8 cellular contexts compared by ENCODE assay signal in the genomic region with DNA sequence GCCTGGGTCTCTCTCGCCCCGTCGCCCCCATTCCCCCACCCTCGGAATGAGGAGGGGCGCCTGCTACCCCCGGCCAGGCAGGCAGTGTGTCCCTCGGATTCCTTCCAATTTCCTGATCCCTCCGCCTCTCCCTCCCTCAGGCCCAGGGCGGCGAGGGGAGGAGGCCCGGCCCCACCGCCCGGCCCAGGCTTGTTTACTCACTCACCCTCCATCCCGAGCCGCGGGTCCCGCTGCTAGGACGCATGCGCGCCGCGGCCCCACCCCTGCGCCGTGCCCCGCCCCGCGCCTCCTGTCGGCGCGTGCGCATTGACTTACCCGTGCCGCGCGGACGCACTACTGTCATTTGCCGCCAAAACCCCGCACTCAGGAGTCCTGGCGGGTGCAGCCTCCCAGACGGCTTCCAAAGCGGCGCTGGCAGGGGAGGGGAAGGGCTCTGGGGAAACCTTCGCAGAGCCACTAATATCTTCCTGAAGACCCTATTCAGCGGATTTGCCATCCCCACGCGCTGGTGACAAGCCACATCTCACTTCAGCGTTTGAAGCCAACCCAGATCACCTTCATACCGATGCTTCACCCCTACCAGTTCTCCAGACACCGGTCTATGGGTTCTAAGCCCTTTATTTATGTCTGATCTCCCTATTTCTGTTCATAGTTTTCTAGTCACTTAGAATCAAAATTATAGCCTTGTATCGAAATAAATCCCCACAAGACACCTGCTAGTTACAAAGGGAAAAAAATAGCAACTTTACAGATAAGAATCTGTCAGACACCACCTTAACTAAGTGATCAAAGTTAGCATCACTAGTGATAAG. TPM values are rescaled to one million over a fixed set of nuclear protein-coding genes. Genes with fewer than 3 reads are reported as not detected.
DNase-seq lines count a peak whose midpoint lies in the region; ATAC-seq and TF ChIP-seq lines count a peak whose summit lies in the region.

A gene (minus strand): TSS at position 235 of the 812 bp plus-strand sequence. CDS start 16,099 bp downstream, outside the sequence.

- H3K4me3 ChIP-seq in esophagus squamous epithelium = peak within 1 kb of the TSS; percentile 86 to 90 (median 87)

- H3K27me3 ChIP-seq in esophagus squamous epithelium = no peaks in the 10 kb centered on the region

- H3K4me1 ChIP-seq in esophagus squamous epithelium = peaks cover 9 to 49% (median 26%) of the 10 kb centered on the region in 3 donors

- DNase-seq in DMS153 (lab: John Stamatoyannopoulos, UW) (peak; percentile 91), RKO (ENCODE audit: low spot score) (peak; percentile 94), activated T-helper 1 cell treated with Interleukin-2 at 50 U/mL for 16 hours (ENCODE audit: low read depth) (peak; percentile 93), esophagus squamous epithelium (lab: John Stamatoyannopoulos, UW) (peak; percentile 23), myocyte (ENCODE audit: low read depth) (peak; percentile 90)
- DNase-seq in stimulated activated CD8-positive, alpha-beta memory T cell treated with anti-CD3 and anti-CD28 coated beads, Interleukin-7, amount 100 ng/mL, for 4 hours (ENCODE audit: low read depth in 2 of 2) = peak; percentile 78 to 86

- intact Hi-C loops in esophagus squamous epithelium (cut with DNase I) = no loop called here

- peak in 3 of 4 donors; percentile 19 to 84 (median 65) for TF ChIP-seq POLR2A in esophagus squamous epithelium (IDR thresholded peaks at IDR 0.05)

- H3K9me3 ChIP-seq in KOPT-K1 (ENCODE audit: insufficient read depth, low read length, poor library complexity, severe bottlenecking) (peaks cover 4% of the 10 kb centered on the region), esophagus squamous epithelium (no peaks in the 10 kb centered on the region)

- 26% methylated on average over 8 to 11 of the region's 50 CpGs for WGBS in esophagus squamous epithelium, 2 donors

- peak; percentile 69 for ATAC-seq in GM21619 (IDR thresholded peaks at IDR 0.05; ENCODE audit: unreplicated experiment)

- H3K36me3 ChIP-seq in KOPT-K1 (ENCODE audit: insufficient read depth, low read length) = no peaks in the 10 kb centered on the region
- H3K36me3 ChIP-seq in esophagus squamous epithelium = peaks cover 0 to 4% (median 0%) of the 10 kb centered on the region in 3 donors

- H3K27ac ChIP-seq in KOPT-K1 (ENCODE audit: low read depth, low read length, poor library complexity, severe bottlenecking) (peak within 1 kb of the TSS; percentile 64), esophagus squamous epithelium (peak within 1 kb of the TSS; percentile 96 to 98 (median 98))

- peak in 3 of 6 experiments; percentile 25 to 32 (median 28) for TF ChIP-seq CTCF in esophagus squamous epithelium (IDR thresholded peaks at IDR 0.05)

RNA-seq across cellular contexts. Expression of the gene that starts here (rescaled TPM):
- total RNA-seq in esophagus squamous epithelium = 10 to 100 TPM; 13.4 to 49.2 (median 22.0) TPM
- 24.6 and 28.6 TPM in 2 replicates for total RNA-seq in myocyte
- polyA plus RNA-seq in myocyte (2012) = 26.6 TPM

Comparison
In these comparisons a context has a peak if more than half of its experiments do, and no peak if none do; other contexts are left out.
1. Peak in every context shown above with its lines: DNase-seq, ATAC-seq, H3K4me3 ChIP-seq and H3K27ac ChIP-seq.
2. DNase-seq: peak in every context shown above with its lines; median percentile 94 in RKO; 93 in activated T-helper 1 cell treated with Interleukin-2 at 50 U/mL for 16 hours; 91 in DMS153; 90 in myocyte; 82 in stimulated activated CD8-positive, alpha-beta memory T cell treated with anti-CD3 and anti-CD28 coated beads, Interleukin-7, amount 100 ng/mL, for 4 hours; 23 in esophagus squamous epithelium.